1 cellular context compared by ENCODE assay signal in the genomic region with DNA sequence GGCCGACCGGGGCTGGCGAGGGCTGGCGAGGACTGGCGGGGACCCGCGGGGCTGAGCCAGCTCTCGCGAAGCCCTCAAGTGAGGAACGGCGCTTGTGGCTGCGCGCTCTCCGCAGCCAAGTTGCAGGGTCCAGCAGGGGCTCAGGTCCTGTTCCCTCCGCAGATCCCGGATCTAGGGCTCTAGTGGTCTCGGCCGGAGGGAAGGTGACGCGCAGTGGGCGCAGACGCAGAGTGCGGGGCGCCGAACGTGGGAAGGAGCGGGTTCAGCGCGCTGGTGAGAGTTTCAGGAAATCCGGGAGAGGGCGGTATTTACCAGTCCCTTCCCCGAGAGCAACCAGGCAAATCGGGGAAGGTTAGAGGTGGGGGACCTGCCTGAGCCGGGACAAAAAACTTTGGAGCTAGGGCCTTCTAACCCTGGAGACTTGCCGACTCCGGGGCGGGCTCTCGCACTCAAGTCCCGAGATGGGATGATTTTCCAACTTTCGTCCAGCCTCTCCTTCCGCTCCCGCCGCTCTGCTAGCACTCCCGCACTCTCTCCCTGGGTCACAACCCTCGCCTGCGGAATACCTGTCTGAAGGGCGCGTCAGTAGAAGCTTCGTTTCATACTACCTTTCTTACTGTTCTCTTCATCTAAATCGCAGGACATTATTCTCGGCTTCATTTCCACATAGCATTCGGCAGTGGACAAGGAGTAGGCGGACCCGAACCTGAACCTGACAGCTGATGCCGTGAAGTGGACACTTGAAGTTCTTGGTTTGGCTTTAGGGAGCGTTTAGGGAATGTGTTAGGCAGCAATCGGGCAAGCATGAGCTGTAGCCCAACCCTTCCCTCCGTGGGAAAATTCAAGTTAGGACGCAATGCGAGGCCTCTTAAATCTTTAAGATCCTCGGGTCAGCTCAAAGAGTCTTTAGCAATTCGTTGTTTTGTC.
A peak's percentile ranks its signal among the peaks of the same experiment; 100 is the strongest.
TF ChIP-seq lines count a peak whose summit lies in the region.

No MANE protein-coding gene starts in this region.

TF ChIP-seq in HepG2, 621 proteins besides CTCF, POLR2A, EP300 and RAD21 (continued from another document and continues in another):
- TF ChIP-seq, protein P1, sequence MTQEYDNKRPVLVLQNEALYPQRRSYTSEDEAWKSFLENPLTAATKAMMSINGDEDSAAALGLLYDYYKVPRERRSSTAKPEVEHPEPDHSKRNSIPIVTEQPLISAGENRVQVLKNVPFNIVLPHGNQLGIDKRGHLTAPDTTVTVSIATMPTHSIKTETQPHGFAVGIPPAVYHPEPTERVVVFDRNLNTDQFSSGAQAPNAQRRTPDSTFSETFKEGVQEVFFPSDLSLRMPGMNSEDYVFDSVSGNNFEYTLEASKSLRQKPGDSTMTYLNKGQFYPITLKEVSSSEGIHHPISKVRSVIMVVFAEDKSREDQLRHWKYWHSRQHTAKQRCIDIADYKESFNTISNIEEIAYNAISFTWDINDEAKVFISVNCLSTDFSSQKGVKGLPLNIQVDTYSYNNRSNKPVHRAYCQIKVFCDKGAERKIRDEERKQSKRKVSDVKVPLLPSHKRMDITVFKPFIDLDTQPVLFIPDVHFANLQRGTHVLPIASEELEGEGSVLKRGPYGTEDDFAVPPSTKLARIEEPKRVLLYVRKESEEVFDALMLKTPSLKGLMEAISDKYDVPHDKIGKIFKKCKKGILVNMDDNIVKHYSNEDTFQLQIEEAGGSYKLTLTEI (CRISPR knock-in tag; conservative IDR thresholded peaks at IDR 0.05), result no peak
- TF ChIP-seq, protein P2, sequence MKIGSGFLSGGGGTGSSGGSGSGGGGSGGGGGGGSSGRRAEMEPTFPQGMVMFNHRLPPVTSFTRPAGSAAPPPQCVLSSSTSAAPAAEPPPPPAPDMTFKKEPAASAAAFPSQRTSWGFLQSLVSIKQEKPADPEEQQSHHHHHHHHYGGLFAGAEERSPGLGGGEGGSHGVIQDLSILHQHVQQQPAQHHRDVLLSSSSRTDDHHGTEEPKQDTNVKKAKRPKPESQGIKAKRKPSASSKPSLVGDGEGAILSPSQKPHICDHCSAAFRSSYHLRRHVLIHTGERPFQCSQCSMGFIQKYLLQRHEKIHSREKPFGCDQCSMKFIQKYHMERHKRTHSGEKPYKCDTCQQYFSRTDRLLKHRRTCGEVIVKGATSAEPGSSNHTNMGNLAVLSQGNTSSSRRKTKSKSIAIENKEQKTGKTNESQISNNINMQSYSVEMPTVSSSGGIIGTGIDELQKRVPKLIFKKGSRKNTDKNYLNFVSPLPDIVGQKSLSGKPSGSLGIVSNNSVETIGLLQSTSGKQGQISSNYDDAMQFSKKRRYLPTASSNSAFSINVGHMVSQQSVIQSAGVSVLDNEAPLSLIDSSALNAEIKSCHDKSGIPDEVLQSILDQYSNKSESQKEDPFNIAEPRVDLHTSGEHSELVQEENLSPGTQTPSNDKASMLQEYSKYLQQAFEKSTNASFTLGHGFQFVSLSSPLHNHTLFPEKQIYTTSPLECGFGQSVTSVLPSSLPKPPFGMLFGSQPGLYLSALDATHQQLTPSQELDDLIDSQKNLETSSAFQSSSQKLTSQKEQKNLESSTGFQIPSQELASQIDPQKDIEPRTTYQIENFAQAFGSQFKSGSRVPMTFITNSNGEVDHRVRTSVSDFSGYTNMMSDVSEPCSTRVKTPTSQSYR (CRISPR knock-in tag; IDR thresholded peaks at IDR 0.05; ENCODE audit: borderline replicate concordance), result no peak
- no peak for TF ChIP-seq ZBTB21 (CRISPR knock-in tag; IDR thresholded peaks at IDR 0.05)
- TF ChIP-seq, protein P3, sequence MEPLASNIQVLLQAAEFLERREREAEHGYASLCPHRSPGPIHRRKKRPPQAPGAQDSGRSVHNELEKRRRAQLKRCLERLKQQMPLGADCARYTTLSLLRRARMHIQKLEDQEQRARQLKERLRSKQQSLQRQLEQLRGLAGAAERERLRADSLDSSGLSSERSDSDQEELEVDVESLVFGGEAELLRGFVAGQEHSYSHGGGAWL (CRISPR knock-in tag; IDR thresholded peaks at IDR 0.05), result peak; percentile 37; the same call in 1 of the 2 replicates
- no peak for TF ChIP-seq ZNF180 (CRISPR knock-in tag; IDR thresholded peaks at IDR 0.05; ENCODE audit: borderline replicate concordance, low read depth)
- TF ChIP-seq ZFX (CRISPR knock-in tag; IDR thresholded peaks at IDR 0.05; ENCODE audit: low read depth), result no peak
- TF ChIP-seq, protein P4, sequence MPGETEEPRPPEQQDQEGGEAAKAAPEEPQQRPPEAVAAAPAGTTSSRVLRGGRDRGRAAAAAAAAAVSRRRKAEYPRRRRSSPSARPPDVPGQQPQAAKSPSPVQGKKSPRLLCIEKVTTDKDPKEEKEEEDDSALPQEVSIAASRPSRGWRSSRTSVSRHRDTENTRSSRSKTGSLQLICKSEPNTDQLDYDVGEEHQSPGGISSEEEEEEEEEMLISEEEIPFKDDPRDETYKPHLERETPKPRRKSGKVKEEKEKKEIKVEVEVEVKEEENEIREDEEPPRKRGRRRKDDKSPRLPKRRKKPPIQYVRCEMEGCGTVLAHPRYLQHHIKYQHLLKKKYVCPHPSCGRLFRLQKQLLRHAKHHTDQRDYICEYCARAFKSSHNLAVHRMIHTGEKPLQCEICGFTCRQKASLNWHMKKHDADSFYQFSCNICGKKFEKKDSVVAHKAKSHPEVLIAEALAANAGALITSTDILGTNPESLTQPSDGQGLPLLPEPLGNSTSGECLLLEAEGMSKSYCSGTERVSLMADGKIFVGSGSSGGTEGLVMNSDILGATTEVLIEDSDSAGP (CRISPR knock-in tag; IDR thresholded peaks at IDR 0.05; ENCODE audit: borderline replicate concordance), result peak; percentile 79
- no peak for TF ChIP-seq CHD4 (IDR thresholded peaks at IDR 0.05; ENCODE audit: borderline replicate concordance, low read length)
- TF ChIP-seq, protein P5, sequence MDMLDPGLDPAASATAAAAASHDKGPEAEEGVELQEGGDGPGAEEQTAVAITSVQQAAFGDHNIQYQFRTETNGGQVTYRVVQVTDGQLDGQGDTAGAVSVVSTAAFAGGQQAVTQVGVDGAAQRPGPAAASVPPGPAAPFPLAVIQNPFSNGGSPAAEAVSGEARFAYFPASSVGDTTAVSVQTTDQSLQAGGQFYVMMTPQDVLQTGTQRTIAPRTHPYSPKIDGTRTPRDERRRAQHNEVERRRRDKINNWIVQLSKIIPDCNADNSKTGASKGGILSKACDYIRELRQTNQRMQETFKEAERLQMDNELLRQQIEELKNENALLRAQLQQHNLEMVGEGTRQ (IDR thresholded peaks at IDR 0.05; ENCODE audit: low read depth, low read length), result no peak
- TF ChIP-seq, protein P5 (CRISPR knock-in tag; IDR thresholded peaks at IDR 0.05; ENCODE audit: borderline replicate concordance), result no peak
- TF ChIP-seq BRD4 (CRISPR knock-in tag; IDR thresholded peaks at IDR 0.05), result no peak
- peak; percentile 41 for TF ChIP-seq ASH2L (IDR thresholded peaks at IDR 0.05; ENCODE audit: insufficient read length, low read depth, low read length)
- TF ChIP-seq ZNF550 (CRISPR knock-in tag; IDR thresholded peaks at IDR 0.05; ENCODE audit: borderline replicate concordance), result no peak
- TF ChIP-seq ZNF589 (CRISPR knock-in tag; conservative IDR thresholded peaks at IDR 0.05), result no peak
- no peak for TF ChIP-seq HMG20A (CRISPR knock-in tag; IDR thresholded peaks at IDR 0.05; ENCODE audit: borderline replicate concordance)
- 0 out of 2 replicates have a peak, but pooled peaks have one; percentile 38 for TF ChIP-seq FOXJ3 (CRISPR knock-in tag; IDR thresholded peaks at IDR 0.05; ENCODE audit: borderline replicate concordance)
- TF ChIP-seq, protein P6, sequence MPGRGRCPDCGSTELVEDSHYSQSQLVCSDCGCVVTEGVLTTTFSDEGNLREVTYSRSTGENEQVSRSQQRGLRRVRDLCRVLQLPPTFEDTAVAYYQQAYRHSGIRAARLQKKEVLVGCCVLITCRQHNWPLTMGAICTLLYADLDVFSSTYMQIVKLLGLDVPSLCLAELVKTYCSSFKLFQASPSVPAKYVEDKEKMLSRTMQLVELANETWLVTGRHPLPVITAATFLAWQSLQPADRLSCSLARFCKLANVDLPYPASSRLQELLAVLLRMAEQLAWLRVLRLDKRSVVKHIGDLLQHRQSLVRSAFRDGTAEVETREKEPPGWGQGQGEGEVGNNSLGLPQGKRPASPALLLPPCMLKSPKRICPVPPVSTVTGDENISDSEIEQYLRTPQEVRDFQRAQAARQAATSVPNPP (CRISPR knock-in tag; IDR thresholded peaks at IDR 0.05), result no peak
- TF ChIP-seq ZNF30 (CRISPR knock-in tag; IDR thresholded peaks at IDR 0.05), result no peak; the same call in 1 of the 2 replicates
- TF ChIP-seq, protein P7, sequence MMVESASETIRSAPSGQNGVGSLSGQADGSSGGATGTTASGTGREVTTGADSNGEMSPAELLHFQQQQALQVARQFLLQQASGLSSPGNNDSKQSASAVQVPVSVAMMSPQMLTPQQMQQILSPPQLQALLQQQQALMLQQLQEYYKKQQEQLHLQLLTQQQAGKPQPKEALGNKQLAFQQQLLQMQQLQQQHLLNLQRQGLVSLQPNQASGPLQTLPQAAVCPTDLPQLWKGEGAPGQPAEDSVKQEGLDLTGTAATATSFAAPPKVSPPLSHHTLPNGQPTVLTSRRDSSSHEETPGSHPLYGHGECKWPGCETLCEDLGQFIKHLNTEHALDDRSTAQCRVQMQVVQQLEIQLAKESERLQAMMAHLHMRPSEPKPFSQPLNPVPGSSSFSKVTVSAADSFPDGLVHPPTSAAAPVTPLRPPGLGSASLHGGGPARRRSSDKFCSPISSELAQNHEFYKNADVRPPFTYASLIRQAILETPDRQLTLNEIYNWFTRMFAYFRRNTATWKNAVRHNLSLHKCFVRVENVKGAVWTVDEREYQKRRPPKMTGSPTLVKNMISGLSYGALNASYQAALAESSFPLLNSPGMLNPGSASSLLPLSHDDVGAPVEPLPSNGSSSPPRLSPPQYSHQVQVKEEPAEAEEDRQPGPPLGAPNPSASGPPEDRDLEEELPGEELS (CRISPR knock-in tag; IDR thresholded peaks at IDR 0.05), result no peak
- TF ChIP-seq, protein P8, sequence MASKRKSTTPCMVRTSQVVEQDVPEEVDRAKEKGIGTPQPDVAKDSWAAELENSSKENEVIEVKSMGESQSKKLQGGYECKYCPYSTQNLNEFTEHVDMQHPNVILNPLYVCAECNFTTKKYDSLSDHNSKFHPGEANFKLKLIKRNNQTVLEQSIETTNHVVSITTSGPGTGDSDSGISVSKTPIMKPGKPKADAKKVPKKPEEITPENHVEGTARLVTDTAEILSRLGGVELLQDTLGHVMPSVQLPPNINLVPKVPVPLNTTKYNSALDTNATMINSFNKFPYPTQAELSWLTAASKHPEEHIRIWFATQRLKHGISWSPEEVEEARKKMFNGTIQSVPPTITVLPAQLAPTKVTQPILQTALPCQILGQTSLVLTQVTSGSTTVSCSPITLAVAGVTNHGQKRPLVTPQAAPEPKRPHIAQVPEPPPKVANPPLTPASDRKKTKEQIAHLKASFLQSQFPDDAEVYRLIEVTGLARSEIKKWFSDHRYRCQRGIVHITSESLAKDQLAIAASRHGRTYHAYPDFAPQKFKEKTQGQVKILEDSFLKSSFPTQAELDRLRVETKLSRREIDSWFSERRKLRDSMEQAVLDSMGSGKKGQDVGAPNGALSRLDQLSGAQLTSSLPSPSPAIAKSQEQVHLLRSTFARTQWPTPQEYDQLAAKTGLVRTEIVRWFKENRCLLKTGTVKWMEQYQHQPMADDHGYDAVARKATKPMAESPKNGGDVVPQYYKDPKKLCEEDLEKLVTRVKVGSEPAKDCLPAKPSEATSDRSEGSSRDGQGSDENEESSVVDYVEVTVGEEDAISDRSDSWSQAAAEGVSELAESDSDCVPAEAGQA (IDR thresholded peaks at IDR 0.05; ENCODE audit: low read depth), result no peak
- TF ChIP-seq, protein P8 (CRISPR knock-in tag; IDR thresholded peaks at IDR 0.05; ENCODE audit: borderline replicate concordance), result no peak
- TF ChIP-seq CBFB (CRISPR knock-in tag; IDR thresholded peaks at IDR 0.05), result no peak
- no peak for TF ChIP-seq ZNF224 (CRISPR knock-in tag; IDR thresholded peaks at IDR 0.05)
- TF ChIP-seq ZNF296 (CRISPR knock-in tag; conservative IDR thresholded peaks at IDR 0.05), result no peak
- TF ChIP-seq, protein P9, sequence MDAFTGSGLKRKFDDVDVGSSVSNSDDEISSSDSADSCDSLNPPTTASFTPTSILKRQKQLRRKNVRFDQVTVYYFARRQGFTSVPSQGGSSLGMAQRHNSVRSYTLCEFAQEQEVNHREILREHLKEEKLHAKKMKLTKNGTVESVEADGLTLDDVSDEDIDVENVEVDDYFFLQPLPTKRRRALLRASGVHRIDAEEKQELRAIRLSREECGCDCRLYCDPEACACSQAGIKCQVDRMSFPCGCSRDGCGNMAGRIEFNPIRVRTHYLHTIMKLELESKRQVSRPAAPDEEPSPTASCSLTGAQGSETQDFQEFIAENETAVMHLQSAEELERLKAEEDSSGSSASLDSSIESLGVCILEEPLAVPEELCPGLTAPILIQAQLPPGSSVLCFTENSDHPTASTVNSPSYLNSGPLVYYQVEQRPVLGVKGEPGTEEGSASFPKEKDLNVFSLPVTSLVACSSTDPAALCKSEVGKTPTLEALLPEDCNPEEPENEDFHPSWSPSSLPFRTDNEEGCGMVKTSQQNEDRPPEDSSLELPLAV (CRISPR knock-in tag; conservative IDR thresholded peaks at IDR 0.05; ENCODE audit: low read depth), result no peak
- no peak for TF ChIP-seq ZNF3 (CRISPR knock-in tag; IDR thresholded peaks at IDR 0.05)
- TF ChIP-seq, protein P10, sequence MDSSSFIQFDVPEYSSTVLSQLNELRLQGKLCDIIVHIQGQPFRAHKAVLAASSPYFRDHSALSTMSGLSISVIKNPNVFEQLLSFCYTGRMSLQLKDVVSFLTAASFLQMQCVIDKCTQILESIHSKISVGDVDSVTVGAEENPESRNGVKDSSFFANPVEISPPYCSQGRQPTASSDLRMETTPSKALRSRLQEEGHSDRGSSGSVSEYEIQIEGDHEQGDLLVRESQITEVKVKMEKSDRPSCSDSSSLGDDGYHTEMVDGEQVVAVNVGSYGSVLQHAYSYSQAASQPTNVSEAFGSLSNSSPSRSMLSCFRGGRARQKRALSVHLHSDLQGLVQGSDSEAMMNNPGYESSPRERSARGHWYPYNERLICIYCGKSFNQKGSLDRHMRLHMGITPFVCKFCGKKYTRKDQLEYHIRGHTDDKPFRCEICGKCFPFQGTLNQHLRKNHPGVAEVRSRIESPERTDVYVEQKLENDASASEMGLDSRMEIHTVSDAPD (CRISPR knock-in tag; IDR thresholded peaks at IDR 0.05), result no peak
- no peak; the same call in 1 of the 2 replicates for TF ChIP-seq SMAD1 (CRISPR knock-in tag; IDR thresholded peaks at IDR 0.05; ENCODE audit: borderline replicate concordance, low read depth)
